Comparison of ENCODE assay signal across 16 cellular contexts in the genomic region with DNA sequence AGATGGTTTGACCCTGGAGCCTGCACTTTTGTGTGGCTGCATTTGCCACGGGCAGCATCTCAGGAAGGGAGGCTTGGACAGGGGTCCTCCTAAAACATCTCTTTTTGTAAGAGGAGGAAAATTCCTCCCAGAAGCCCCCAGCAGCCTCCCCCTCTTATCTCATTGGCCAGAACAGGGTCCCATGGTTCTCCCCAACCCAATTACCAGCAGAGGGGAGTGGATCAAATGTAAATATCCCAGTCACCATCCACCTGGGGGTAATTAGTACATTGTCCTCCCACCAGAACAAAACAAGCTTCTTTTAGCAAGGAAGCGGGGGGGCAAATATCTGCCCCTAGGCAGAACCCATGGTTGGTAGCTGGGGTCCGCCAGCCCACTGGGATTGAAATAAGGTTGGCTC. TPM values are rescaled to one million over a fixed set of nuclear protein-coding genes. Genes with fewer than 3 reads are reported as not detected.
DNase-seq lines count a peak whose midpoint lies in the region; TF ChIP-seq lines count a peak whose summit lies in the region.
"Had no signal": no experiment of that assay in that cellular context is flagged by ENCODE, and none has a peak within 500 bp of the region (broad histone marks: within the 10 kb centered on the region; RNA-seq: fewer than 3 reads in every experiment).

No MANE protein-coding gene starts in this region.

- peak overlapping the region; percentile 1 for H3K27ac ChIP-seq in cingulate gyrus (ENCODE audit: low read depth, low read length)
- H3K27ac ChIP-seq in testis = peak overlapping the region in 1 of 2 donors; percentile 26
- H3K27ac ChIP-seq: thoracic aorta had no signal

- intact Hi-C loops in testis (cut with DNase I; ENCODE audit: low total_unique reads) = no loop called here
- intact Hi-C loops in activated T-helper 2 cell treated with anti-CD3 and anti-CD28 coated beads, Interferon-gamma antibody, Interleukin-2, Interleukin-4, amounts not matched to agents 10 μg/mL and 5 μg/mL and 100 μg/mL, durations not matched to agents 14 hours and 24 hours and 36 hours (cut with micrococcal nuclease) = no loop called here

- H3K36me3 ChIP-seq in H7 (replicated peaks; ENCODE audit: control insufficient read depth, insufficient read depth, low read length) (no peaks in the 10 kb centered on the region), testis (ENCODE audit: low read depth, missing control alignments) (no peaks in the 10 kb centered on the region)
- H3K36me3 ChIP-seq: BE2C, Peyer's patch, thoracic aorta had no signal

- DNase-seq in H7 (peak; percentile 76), NCI-H1694 treated with DMSO at 0.1 percent for 48 hours (lab: John Stamatoyannopoulos, UW) (peak; percentile 60), nephron progenitor cell (no peak), testis (no peak)
- no peak for DNase-seq in activated T-helper 2 cell treated with anti-CD3 and anti-CD28 coated beads, Interferon-gamma antibody, Interleukin-2, Interleukin-4, amounts not matched to agents 10 μg/mL and 5 μg/mL and 100 μg/mL, durations not matched to agents 14 hours and 24 hours and 36 hours (ENCODE audit: low spot score)
- DNase-seq: activated naive CD4-positive, alpha-beta T cell treated with anti-CD3 and anti-CD28 coated beads, Interleukin-2, amount 10 ng/mL, durations not matched to agents 7 days and 5 days; BE2C; foreskin melanocyte; kidney glomerular epithelial cell; NCI-H345; Peyer's patch; T-cell had no signal

- H3K27me3 Mint-ChIP-seq in nephron (ENCODE audit: low read depth) = no peaks in the 10 kb centered on the region
- H3K27me3 Mint-ChIP-seq in nephron progenitor cell (ENCODE audit: low read depth, poor library complexity) = peaks cover 7% of the 10 kb centered on the region
- no peaks in the 10 kb centered on the region for H3K27me3 Mint-ChIP-seq in activated T-helper 2 cell treated with anti-CD3 and anti-CD28 coated beads, Interferon-gamma antibody, Interleukin-2, Interleukin-4, amounts not matched to agents 10 μg/mL and 5 μg/mL and 100 μg/mL, durations not matched to agents 14 hours and 24 hours and 36 hours (ENCODE audit: low read depth)
- H3K27me3 Mint-ChIP-seq: T-cell had no signal

- H3K9me3 Mint-ChIP-seq in nephron (no peaks in the 10 kb centered on the region), nephron progenitor cell (no peaks in the 10 kb centered on the region)
- no peaks in the 10 kb centered on the region for H3K9me3 Mint-ChIP-seq in activated T-helper 2 cell treated with anti-CD3 and anti-CD28 coated beads, Interferon-gamma antibody, Interleukin-2, Interleukin-4, amounts not matched to agents 10 μg/mL and 5 μg/mL and 100 μg/mL, durations not matched to agents 14 hours and 24 hours and 36 hours
- H3K9me3 Mint-ChIP-seq: activated naive CD4-positive, alpha-beta T cell treated with anti-CD3 and anti-CD28 coated beads, Interleukin-2, amount 10 ng/mL, durations not matched to agents 7 days and 5 days; T-cell had no signal

- H3K4me3 ChIP-seq in H7 (ENCODE audit: insufficient read depth, low read depth, low read length) (no peak overlapping the region), testis (no peak overlapping the region)
- H3K4me3 ChIP-seq: Peyer's patch, thoracic aorta had no signal

- H3K4me1 Mint-ChIP-seq in nephron = peaks cover 38% of the 10 kb centered on the region
- H3K4me1 Mint-ChIP-seq in nephron progenitor cell = peaks cover 41% of the 10 kb centered on the region
- H3K4me1 Mint-ChIP-seq in activated T-helper 2 cell treated with anti-CD3 and anti-CD28 coated beads, Interferon-gamma antibody, Interleukin-2, Interleukin-4, amounts not matched to agents 10 μg/mL and 5 μg/mL and 100 μg/mL, durations not matched to agents 14 hours and 24 hours and 36 hours (ENCODE audit: low read depth) = no peaks in the 10 kb centered on the region
- H3K4me1 Mint-ChIP-seq: activated naive CD4-positive, alpha-beta T cell treated with anti-CD3 and anti-CD28 coated beads, Interleukin-2, amount 10 ng/mL, durations not matched to agents 7 days and 5 days; T-cell had no signal

- no peak for TF ChIP-seq POLR2A in testis (IDR thresholded peaks at IDR 0.05)

- WGBS in testis, 2 donors = 64 to 65% methylated on average over 3 of the region's 3 CpGs

- H3K36me3 Mint-ChIP-seq in nephron (ENCODE audit: low read depth) = no peaks in the 10 kb centered on the region
- H3K36me3 Mint-ChIP-seq in nephron progenitor cell (ENCODE audit: low read depth) = no peaks in the 10 kb centered on the region
- H3K36me3 Mint-ChIP-seq in activated T-helper 2 cell treated with anti-CD3 and anti-CD28 coated beads, Interferon-gamma antibody, Interleukin-2, Interleukin-4, amounts not matched to agents 10 μg/mL and 5 μg/mL and 100 μg/mL, durations not matched to agents 14 hours and 24 hours and 36 hours (ENCODE audit: low read depth) = no peaks in the 10 kb centered on the region
- H3K36me3 Mint-ChIP-seq: activated naive CD4-positive, alpha-beta T cell treated with anti-CD3 and anti-CD28 coated beads, Interleukin-2, amount 10 ng/mL, durations not matched to agents 7 days and 5 days; T-cell had no signal

- H3K9me3 ChIP-seq in testis = no peaks in the 10 kb centered on the region
- H3K9me3 ChIP-seq: BE2C, Peyer's patch, thoracic aorta had no signal

- TF ChIP-seq CTCF in nephron (IDR thresholded peaks at IDR 0.05; ENCODE audit: unreplicated experiment in 3 of 3) (no peak), nephron progenitor cell (IDR thresholded peaks at IDR 0.05) (no peak), testis (IDR thresholded peaks at IDR 0.05) (no peak)

- H3K27ac Mint-ChIP-seq in nephron (peak overlapping the region; percentile 90 to 97 (median 95)), nephron progenitor cell (no peak overlapping the region)
- H3K27ac Mint-ChIP-seq in activated T-helper 2 cell treated with anti-CD3 and anti-CD28 coated beads, Interferon-gamma antibody, Interleukin-2, Interleukin-4, amounts not matched to agents 10 μg/mL and 5 μg/mL and 100 μg/mL, durations not matched to agents 14 hours and 24 hours and 36 hours = no peak overlapping the region
- H3K27ac Mint-ChIP-seq: activated naive CD4-positive, alpha-beta T cell treated with anti-CD3 and anti-CD28 coated beads, Interleukin-2, amount 10 ng/mL, durations not matched to agents 7 days and 5 days; progenitor cell of endocrine pancreas; T-cell had no signal

- H3K27me3 ChIP-seq in H7 (ENCODE audit: control insufficient read depth, insufficient read depth, low read length) = no peaks in the 10 kb centered on the region
- H3K27me3 ChIP-seq in testis = no peaks in the 10 kb centered on the region
- H3K27me3 ChIP-seq: BE2C, Peyer's patch had no signal

- H3K4me1 ChIP-seq in testis = peaks cover 6% of the 10 kb centered on the region
- H3K4me1 ChIP-seq: BE2C had no signal

- H3K4me3 Mint-ChIP-seq in nephron (peak overlapping the region in 1 of 3 experiments; percentile 5), nephron progenitor cell (no peak overlapping the region)
- H3K4me3 Mint-ChIP-seq in activated T-helper 2 cell treated with anti-CD3 and anti-CD28 coated beads, Interferon-gamma antibody, Interleukin-2, Interleukin-4, amounts not matched to agents 10 μg/mL and 5 μg/mL and 100 μg/mL, durations not matched to agents 14 hours and 24 hours and 36 hours (ENCODE audit: low read depth) = no peak overlapping the region
- H3K4me3 Mint-ChIP-seq: activated naive CD4-positive, alpha-beta T cell treated with anti-CD3 and anti-CD28 coated beads, Interleukin-2, amount 10 ng/mL, durations not matched to agents 7 days and 5 days; T-cell had no signal

RNA-seq across cellular contexts. Expression of gene TENT5B, which starts 44.7 kb away (rescaled TPM):
- total RNA-seq in H7 (2014; rRNA removed; shearing (Covaris generic)) = 128 and 154 TPM in 2 replicates
- 10 to 100 TPM; 10.5 to 10.7 TPM for total RNA-seq in testis
- polyA plus RNA-seq in testis (ENCODE audit: insufficient read depth, low read depth, low replicate concordance) = 10.7 TPM
- total RNA-seq in activated T-helper 2 cell treated with anti-CD3 and anti-CD28 coated beads, Interferon-gamma antibody, Interleukin-2, Interleukin-4, amounts not matched to agents 10 μg/mL and 5 μg/mL and 100 μg/mL, durations not matched to agents 14 hours and 24 hours and 36 hours = 0.07 TPM in 1 of 2 replicates, not detected in the other

Comparison
In these comparisons a context has a peak if more than half of its experiments do, and no peak if none do; other contexts are left out.
1. DNase-seq: peak in H7 (single experiment) and NCI-H1694 treated with DMSO at 0.1 percent for 48 hours (single experiment); none in nephron progenitor cell (single experiment), testis (single experiment) and activated T-helper 2 cell treated with anti-CD3 and anti-CD28 coated beads, Interferon-gamma antibody, Interleukin-2, Interleukin-4, amounts not matched to agents 10 μg/mL and 5 μg/mL and 100 μg/mL, durations not matched to agents 14 hours and 24 hours and 36 hours (single experiment).
2. H3K27ac Mint-ChIP-seq: peak in nephron (3 of 3); none in nephron progenitor cell (single experiment) and activated T-helper 2 cell treated with anti-CD3 and anti-CD28 coated beads, Interferon-gamma antibody, Interleukin-2, Interleukin-4, amounts not matched to agents 10 μg/mL and 5 μg/mL and 100 μg/mL, durations not matched to agents 14 hours and 24 hours and 36 hours (single experiment).
3. RNA of gene TENT5B, which starts 44.7 kb away (total RNA-seq): 128 to 154 TPM in H7; 10.5 to 10.7 TPM in testis and 0.07 TPM in activated T-helper 2 cell treated with anti-CD3 and anti-CD28 coated beads, Interferon-gamma antibody, Interleukin-2, Interleukin-4, amounts not matched to agents 10 μg/mL and 5 μg/mL and 100 μg/mL, durations not matched to agents 14 hours and 24 hours and 36 hours; every median in the first group is over 10 times any median in the second.